Comparison of ENCODE assay signal across 8 cellular contexts in the genomic region with DNA sequence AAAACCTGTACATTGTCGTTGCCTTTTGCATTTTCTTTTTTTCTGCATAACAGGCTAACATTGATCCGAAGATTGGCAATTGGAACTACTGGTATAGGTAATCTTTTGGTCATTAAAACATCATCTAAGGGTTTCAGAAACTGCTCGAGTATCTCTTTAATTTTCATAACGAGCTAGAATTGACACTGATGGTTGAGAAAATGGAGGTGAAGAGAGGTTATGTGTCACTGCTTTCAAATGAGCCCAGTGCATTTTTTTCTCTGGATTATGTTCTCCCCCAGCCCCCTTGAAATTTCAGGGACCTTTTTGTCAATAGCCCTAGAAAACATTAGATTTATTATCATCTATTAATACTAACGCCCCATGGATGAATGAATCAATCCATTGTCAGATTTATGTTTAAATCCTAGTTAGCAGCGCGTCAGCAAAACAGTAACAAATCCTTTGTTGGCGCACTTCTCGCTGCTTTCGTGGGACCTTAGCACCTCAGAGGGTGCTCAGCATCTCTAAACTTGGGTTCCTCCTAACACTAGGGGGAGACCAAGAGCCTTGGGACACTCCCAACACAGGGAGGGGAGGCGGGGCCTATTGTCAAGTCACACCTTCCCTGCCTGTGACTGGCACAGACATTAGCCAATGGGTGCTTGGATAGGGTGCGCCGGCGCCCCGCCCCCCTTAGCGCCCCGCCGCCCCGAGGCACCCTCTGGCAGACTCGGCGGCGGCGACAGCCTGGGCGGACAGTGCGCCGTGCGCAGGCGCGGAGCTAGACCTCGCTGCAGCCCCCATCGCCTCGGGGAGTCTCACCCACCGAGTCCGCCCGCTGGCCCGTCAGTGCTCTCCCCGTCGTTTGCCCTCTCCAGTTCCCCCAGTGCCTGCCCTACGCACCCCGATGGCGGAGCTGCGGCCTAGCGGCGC. TPM values are rescaled to one million over a fixed set of nuclear protein-coding genes. Genes with fewer than 3 reads are reported as not detected.
DNase-seq lines count a peak whose midpoint lies in the region; ATAC-seq and TF ChIP-seq lines count a peak whose summit lies in the region.

TSS of gene SUFU (plus strand) at position 709 of the 915 bp plus-strand sequence. CDS start at position 890, 181 bp downstream.

- peaks cover 25 to 49% of the 10 kb centered on the region in 2 donors for H3K4me1 ChIP-seq in thoracic aorta (ENCODE audit: control insufficient read depth in 1 of 2, low read depth in 2 of 2)

- TF ChIP-seq CTCF in GM10266 (IDR thresholded peaks at IDR 0.05; ENCODE audit: control insufficient read depth, insufficient read depth, low read depth, missing control alignments) (peak; percentile 79), NB4 (IDR thresholded peaks at IDR 0.05; ENCODE audit: low read depth, low read length) (peak; percentile 95), omental fat pad (IDR thresholded peaks at IDR 0.05) (peak in 2 of 3 donors; percentile 16 to 33), thoracic aorta (IDR thresholded peaks at IDR 0.05) (peak; percentile 91)

- H3K36me3 ChIP-seq in SK-N-MC (ENCODE audit: insufficient read depth, low read length) (no peaks in the 10 kb centered on the region), thoracic aorta (no peaks in the 10 kb centered on the region)

- H3K27ac ChIP-seq in SK-N-MC (peak within 1 kb of the TSS; percentile 36), thoracic aorta (peak within 1 kb of the TSS; percentile 55 to 90)

- peak within 1 kb of the TSS; percentile 79 for H3K9ac ChIP-seq in SK-N-MC (ENCODE audit: insufficient read length)

- peak; percentile 98 for DNase-seq in GM10266 (ENCODE audit: extremely low spot score)
- DNase-seq in NB4 (ENCODE audit: low read depth), result peak; percentile 100
- peak; percentile 81 for DNase-seq in SK-N-MC (ENCODE audit: low read depth, low spot score)
- peak; percentile 97 for DNase-seq in activated naive CD4-positive, alpha-beta T cell treated with anti-CD3 and anti-CD28 coated beads, Interleukin-2, amount 50 U/mL, for 16 hours
- DNase-seq in glomerular visceral epithelial cell (ENCODE audit: extremely low spot score), result peak; percentile 99
- DNase-seq in omental fat pad (ENCODE audit: low spot score), result peak; percentile 99
- peak; percentile 96 for DNase-seq in thoracic aorta (ENCODE audit: low spot score)

- TF ChIP-seq POLR2A in NB4 (IDR thresholded peaks at IDR 0.05; ENCODE audit: extremely low read depth, insufficient read length), result peak; percentile 87

- ATAC-seq in HG02571 (IDR thresholded peaks at IDR 0.05; ENCODE audit: unreplicated experiment), result peak; percentile 55
- ATAC-seq in omental fat pad (ENCODE audit: low FRiP score), result peak; percentile 83
- ATAC-seq in thoracic aorta (ENCODE audit: insufficient number of reproducible peaks, low FRiP score, low read depth), result peak; percentile 80

- H3K9me3 ChIP-seq in SK-N-MC (ENCODE audit: low read depth, low read length), result no peaks in the 10 kb centered on the region
- no peaks in the 10 kb centered on the region for H3K9me3 ChIP-seq in thoracic aorta

- H3K4me3 ChIP-seq in NB4 (ENCODE audit: low read depth, low read length) (peak within 1 kb of the TSS; percentile 91), SK-N-MC (peak within 1 kb of the TSS; percentile 91), thoracic aorta (peak within 1 kb of the TSS; percentile 93)

- no peaks in the 10 kb centered on the region for H3K27me3 ChIP-seq in thoracic aorta (replicated peaks; ENCODE audit: insufficient read depth)

RNA-seq across cellular contexts. Expression of gene SUFU, which starts in this region (rescaled TPM):
- total RNA-seq in omental fat pad (10 to 100 TPM in 1 of 4 donors, 1 to 10 TPM in 3; 3.7 to 10.1 (median 7.1) TPM), thoracic aorta (1 to 10 TPM; 4.6 to 7.6 TPM)

Comparison
In these comparisons a context has a peak if more than half of its experiments do, and no peak if none do; other contexts are left out.
1. Peak in every context shown above with its lines: DNase-seq, ATAC-seq, H3K4me3 ChIP-seq and H3K27ac ChIP-seq.
2. CTCF ChIP-seq: peak in every context shown above with its lines; median percentile 95 in NB4; 91 in thoracic aorta; 79 in GM10266; 24 in omental fat pad.